ENCODE assay signal across 15 cellular contexts in the genomic region with DNA sequence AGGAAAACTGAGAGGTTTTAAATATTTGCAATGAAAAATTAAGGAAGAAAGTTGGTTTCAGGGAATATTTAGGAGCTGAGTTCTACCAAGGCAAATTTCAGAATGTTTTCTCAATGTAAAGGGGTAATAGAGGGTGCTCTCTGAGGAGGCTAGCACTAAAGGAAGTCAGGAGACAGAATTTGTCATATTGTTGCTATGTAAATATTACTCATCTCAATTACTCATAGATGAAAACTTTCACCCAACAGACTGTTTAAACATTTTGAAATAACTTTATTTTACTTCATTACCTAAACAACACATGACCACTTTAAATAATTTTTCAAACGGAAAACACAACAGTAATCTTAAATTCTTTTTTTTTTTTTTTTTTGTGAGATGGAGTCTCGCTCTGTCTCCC.
DNase-seq lines count a peak whose midpoint lies in the region; TF ChIP-seq lines count a peak whose summit lies in the region.
"Had no signal": no experiment of that assay in that cellular context is flagged by ENCODE, and none has a peak within 500 bp of the region (broad histone marks: within the 10 kb centered on the region; RNA-seq: fewer than 3 reads in every experiment).

No MANE protein-coding gene starts in this region.

- no peak overlapping the region for H2BK12ac ChIP-seq in mesenchymal stem cell (ENCODE audit: low read length in 2 of 2)

- no peak for TF ChIP-seq CTCF in choroid plexus epithelial cell (conservative IDR thresholded peaks at IDR 0.05; ENCODE audit: low read depth, low read length)
- TF ChIP-seq CTCF in GM10266 (IDR thresholded peaks at IDR 0.05; ENCODE audit: control insufficient read depth, insufficient read depth, low read depth, missing control alignments), result no peak

- in situ Hi-C loops in Caki2 (cut with HindIII; ENCODE audit: low pct_unique_long_range_greater_than_20kb, low sequenced_read_pairs), result no loop called here

- no peak overlapping the region for H3K56ac ChIP-seq in mesendoderm (ENCODE audit: low read length)

- H3K36me3 ChIP-seq in mesenchymal stem cell (ENCODE audit: control insufficient read depth in 1 of 2, insufficient read depth in 2 of 2, low read depth in 1 of 2, low read length in 2 of 2) (no peaks in the 10 kb centered on the region), mesendoderm (ENCODE audit: control insufficient read depth, insufficient read depth, low read length) (no peaks in the 10 kb centered on the region)
- H3K36me3 ChIP-seq: tibial nerve had no signal

- no peaks in the 10 kb centered on the region for H3K79me2 ChIP-seq in mesendoderm (ENCODE audit: control insufficient read depth, insufficient read depth, low read length)

- H2AK5ac ChIP-seq in mesenchymal stem cell (ENCODE audit: low read length, severe bottlenecking), result no peak overlapping the region
- H2AK5ac ChIP-seq in mesendoderm (ENCODE audit: low read length), result no peak overlapping the region

- H3K18ac ChIP-seq in mesenchymal stem cell (ENCODE audit: low read depth in 1 of 2, low read length in 2 of 2), result no peak overlapping the region
- no peak overlapping the region for H3K18ac ChIP-seq in mesendoderm (ENCODE audit: low read length)

- H3K14ac ChIP-seq in mesenchymal stem cell (ENCODE audit: low read length in 2 of 2), result no peak overlapping the region

- 100% methylated on average over 1 of the region's 2 CpGs for WGBS in mesenchymal stem cell
- WGBS in mesendoderm (ENCODE audit: extremely low coverage, insufficient coverage, low lambda C conversion rate), result 100% methylated on average over 1 of the region's 2 CpGs

- DNase-seq in Caki2 (ENCODE audit: low read depth), result peak; percentile 74
- peak; percentile 2 for DNase-seq in MV-4-11 (lab: John Stamatoyannopoulos, UW)
- DNase-seq in choroid plexus epithelial cell (ENCODE audit: low read depth), result peak; percentile 69
- peak; percentile 72 for DNase-seq in mesenchymal stem cell
- DNase-seq in mesendoderm, result no peak
- no peak for DNase-seq in NCI-H1417 treated with DMSO at 0.1 percent for 48 hours (lab: John Stamatoyannopoulos, UW)
- no peak for DNase-seq in GM10266 (ENCODE audit: extremely low spot score)
- DNase-seq in AG08395 (ENCODE audit: low spot score), result no peak
- DNase-seq: activated CD4-positive, alpha-beta T cell treated with anti-CD3 and anti-CD28 coated beads, Interleukin-2, amount 50 U/mL, for 1 hour; activated naive CD8-positive, alpha-beta T cell treated with anti-CD3 and anti-CD28 coated beads, Interleukin-2, amount 50 U/mL, for 24 hours; DMS 273 treated with DMSO at 0.1 percent for 48 hours; right cardiac atrium; SHP77 treated with DMSO at 0.1 percent for 48 hours; stimulated activated CD4-positive, alpha-beta T cell treated with anti-CD3 and anti-CD28 coated beads, Interleukin-4, amount 100 ng/mL, for 4 hours had no signal

- H3K23ac ChIP-seq in mesenchymal stem cell (ENCODE audit: low read length in 2 of 2), result no peak overlapping the region
- no peak overlapping the region for H3K23ac ChIP-seq in mesendoderm (ENCODE audit: low read length)

- H3K4me3 ChIP-seq in choroid plexus epithelial cell (ENCODE audit: low read depth, low read length), result no peak overlapping the region
- H3K4me3 ChIP-seq in mesenchymal stem cell (ENCODE audit: insufficient read depth in 1 of 2, low read depth in 1 of 2, low read length in 2 of 2), result no peak overlapping the region
- no peak overlapping the region for H3K4me3 ChIP-seq in mesendoderm (ENCODE audit: low read length)
- H3K4me3 ChIP-seq: tibial nerve had no signal

- H3K9ac ChIP-seq in mesenchymal stem cell (ENCODE audit: low read length) (peak overlapping the region; percentile 36), mesendoderm (ENCODE audit: low read length) (no peak overlapping the region)

- no peak overlapping the region for H4K5ac ChIP-seq in mesendoderm (ENCODE audit: low read length)

- H2AFZ ChIP-seq in mesenchymal stem cell (ENCODE audit: low read depth, low read length), result no peak overlapping the region

- no peak overlapping the region for H4K91ac ChIP-seq in mesenchymal stem cell (ENCODE audit: low read length)

- H3K79me1 ChIP-seq in mesenchymal stem cell (replicated peaks; ENCODE audit: low read length, poor library complexity, severe bottlenecking) (no peaks in the 10 kb centered on the region), mesendoderm (ENCODE audit: low read length) (no peaks in the 10 kb centered on the region)

- no peak overlapping the region for H2BK15ac ChIP-seq in mesenchymal stem cell (ENCODE audit: low read depth, poor library complexity, severe bottlenecking)
- H2BK15ac ChIP-seq in mesendoderm (replicated peaks; ENCODE audit: low read depth), result no peak overlapping the region

- H3K27ac ChIP-seq in mesenchymal stem cell (ENCODE audit: low read length, poor library complexity, severe bottlenecking) (no peak overlapping the region), mesendoderm (ENCODE audit: low read depth, low read length) (no peak overlapping the region)
- H3K27ac ChIP-seq: tibial nerve had no signal

- H3K4ac ChIP-seq in mesenchymal stem cell (ENCODE audit: low read depth in 1 of 2, low read length in 2 of 2) (no peak overlapping the region), mesendoderm (ENCODE audit: low read depth, low read length) (no peak overlapping the region)

- H2BK120ac ChIP-seq in mesenchymal stem cell (ENCODE audit: low read depth, low read length), result no peak overlapping the region
- no peak overlapping the region for H2BK120ac ChIP-seq in mesendoderm (ENCODE audit: low read depth, low read length)

- H4K8ac ChIP-seq in mesenchymal stem cell (ENCODE audit: low read length) (no peak overlapping the region), mesendoderm (ENCODE audit: low read depth, low read length) (no peak overlapping the region)

- no peaks in the 10 kb centered on the region for H3K9me3 ChIP-seq in mesenchymal stem cell (ENCODE audit: control insufficient read depth, low read length)
- H3K9me3 ChIP-seq: tibial nerve had no signal

- no peak overlapping the region for H3K4me2 ChIP-seq in mesenchymal stem cell (ENCODE audit: low read length, poor library complexity, severe bottlenecking)
- H3K4me2 ChIP-seq in mesendoderm (ENCODE audit: low read length), result no peak overlapping the region

- H3K27me3 ChIP-seq in mesenchymal stem cell (ENCODE audit: control insufficient read depth in 1 of 2, insufficient read depth in 1 of 2, low read length in 2 of 2), result no peaks in the 10 kb centered on the region
- H3K27me3 ChIP-seq in mesendoderm (ENCODE audit: insufficient read depth, low read length, poor library complexity), result no peaks in the 10 kb centered on the region
- H3K27me3 ChIP-seq: tibial nerve had no signal

- H2BK5ac ChIP-seq in mesenchymal stem cell (ENCODE audit: low read depth, low read length, poor library complexity, severe bottlenecking), result no peak overlapping the region
- H2BK5ac ChIP-seq in mesendoderm (ENCODE audit: low read length), result no peak overlapping the region

- H3K4me1 ChIP-seq in mesenchymal stem cell (ENCODE audit: control insufficient read depth, insufficient read depth, low read depth, low read length) (peaks cover 1% of the 10 kb centered on the region), mesendoderm (ENCODE audit: control insufficient read depth, low read depth, low read length) (no peaks in the 10 kb centered on the region)
- H3K4me1 ChIP-seq: tibial nerve had no signal

Comparison
In these comparisons a context has a peak if more than half of its experiments do, and no peak if none do; other contexts are left out.
1. DNase-seq: peak in Caki2 (single experiment), MV-4-11 (single experiment), choroid plexus epithelial cell (single experiment) and mesenchymal stem cell (single experiment); none in mesendoderm (single experiment), NCI-H1417 treated with DMSO at 0.1 percent for 48 hours (single experiment), GM10266 (single experiment) and AG08395 (single experiment).